Comparison of ENCODE assay signal across 22 cellular contexts in the genomic region with DNA sequence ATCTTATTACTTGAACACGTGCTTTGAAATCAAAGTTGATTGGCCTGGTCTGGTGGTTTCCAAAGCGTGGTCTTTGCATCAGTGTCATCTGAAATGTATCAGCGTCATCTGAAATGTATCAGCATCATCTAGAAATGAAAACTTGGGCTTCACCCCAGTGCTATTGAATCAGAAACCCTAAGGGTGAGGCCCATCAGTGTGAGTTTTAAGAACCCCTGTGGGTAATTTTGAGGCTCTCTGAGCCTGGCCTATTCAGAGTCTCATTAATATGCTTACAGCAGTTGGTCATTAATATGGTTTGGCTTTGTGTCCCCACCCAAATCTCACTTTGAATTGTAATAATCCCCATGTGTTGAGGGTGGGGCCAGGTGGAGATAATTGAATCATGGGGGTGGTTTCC.
"Had no signal": no experiment of that assay in that cellular context is flagged by ENCODE, and none has a peak within 500 bp of the region (broad histone marks: within the 10 kb centered on the region; RNA-seq: fewer than 3 reads in every experiment).

No MANE protein-coding gene starts in this region.

- H3K4me3 Mint-ChIP-seq: dendritic cell treated with granulocyte-macrophage colony-stimulating factor and Interleukin-4, amounts not matched to agents 40 ng/mL and 50 ng/mL, for 4 days; effector memory CD8-positive, alpha-beta T cell; endodermal cell had no signal

- H3K9me3 Mint-ChIP-seq: dendritic cell treated with granulocyte-macrophage colony-stimulating factor and Interleukin-4, amounts not matched to agents 40 ng/mL and 50 ng/mL, for 4 days; effector memory CD8-positive, alpha-beta T cell; endodermal cell had no signal

- ATAC-seq: effector memory CD8-positive, alpha-beta T cell; esophagus mucosa; foreskin keratinocyte; gastrocnemius medialis; gastroesophageal sphincter; heart left ventricle; heart right ventricle had no signal

- H3K27me3 Mint-ChIP-seq: dendritic cell treated with granulocyte-macrophage colony-stimulating factor and Interleukin-4, amounts not matched to agents 40 ng/mL and 50 ng/mL, for 4 days had no signal

- DNase-seq: colonic mucosa; cortex of kidney; dermis blood vessel endothelial cell; dorsolateral prefrontal cortex; effector CD4-positive, alpha-beta T cell; effector CD8-positive, alpha-beta T cell; effector memory CD4-positive, alpha-beta T cell; effector memory CD8-positive, alpha-beta T cell; endodermal cell; erythroblast; esophagus squamous epithelium; foreskin fibroblast; foreskin keratinocyte; foreskin melanocyte; gastrocnemius medialis; glutamatergic neuron; head of caudate nucleus; heart left ventricle; heart right ventricle had no signal

- H3K27ac Mint-ChIP-seq: dendritic cell treated with granulocyte-macrophage colony-stimulating factor and Interleukin-4, amounts not matched to agents 40 ng/mL and 50 ng/mL, for 4 days; effector memory CD8-positive, alpha-beta T cell; endodermal cell had no signal
